36 cellular contexts compared by ENCODE assay signal in the genomic region with DNA sequence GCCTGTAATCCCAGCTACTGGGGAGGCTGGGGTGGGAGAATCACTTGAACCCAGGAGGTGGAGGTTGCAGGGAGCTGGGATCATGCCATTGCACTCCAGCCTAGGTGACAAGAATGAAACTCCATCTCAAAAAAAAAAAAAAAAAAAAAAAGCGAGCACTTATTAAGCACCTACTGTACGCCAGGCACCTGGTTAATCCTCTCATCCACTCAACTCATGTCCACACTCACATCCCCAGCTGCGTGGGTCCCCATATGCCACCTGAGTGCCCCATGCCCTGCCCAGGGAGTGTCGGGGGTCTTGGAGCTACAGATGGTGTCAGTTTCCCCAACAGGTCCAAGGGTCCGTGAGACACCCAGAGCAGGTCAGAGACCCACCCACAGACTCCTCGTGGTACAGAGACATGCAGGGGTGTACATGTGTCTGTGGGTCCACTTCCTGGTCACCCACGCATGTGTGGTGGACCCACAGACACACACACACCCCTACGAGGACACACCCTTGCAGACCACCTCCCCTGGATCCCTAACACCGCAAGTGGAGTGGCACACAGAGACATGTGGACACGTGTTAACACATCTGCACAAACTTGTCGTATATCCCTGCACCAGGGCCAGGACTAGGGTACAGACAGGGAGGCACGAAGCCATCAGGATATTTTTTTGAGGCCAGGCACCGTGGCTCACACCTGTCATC. TPM values are rescaled to one million over a fixed set of nuclear protein-coding genes. Genes with fewer than 3 reads are reported as not detected.
"Had no signal": no experiment of that assay in that cellular context is flagged by ENCODE, and none has a peak within 500 bp of the region (broad histone marks: within the 10 kb centered on the region; RNA-seq: fewer than 3 reads in every experiment).

No MANE protein-coding gene starts in this region.

- H3K27ac ChIP-seq: brain microvascular endothelial cell, KMS-11, PC-9, RWPE1, VCaP had no signal

- H2AFZ ChIP-seq: PC-9 had no signal

- H3K4me3 ChIP-seq: PC-9 had no signal

- H3K4me3 Mint-ChIP-seq: activated B cell treated with CpG ODN at 0.5 μM for 24 hours; activated CD8-positive, alpha-beta T cell treated with anti-CD3 and anti-CD28 coated beads for 36 hours; activated naive CD8-positive, alpha-beta T cell treated with anti-CD3 and anti-CD28 coated beads for 36 hours; activated T-cell treated with anti-CD3 and anti-CD28 coated beads, Interleukin-2, amount 50 U/mL, for 72 hours; activated T-helper 17 cell treated with anti-CD3 and anti-CD28 coated beads, Interleukin-2, amount 50 U/mL, for 72 hours had no signal

- H3K9me3 Mint-ChIP-seq: activated B cell treated with CpG ODN at 0.5 μM for 24 hours; activated CD8-positive, alpha-beta T cell treated with anti-CD3 and anti-CD28 coated beads for 36 hours; activated naive CD8-positive, alpha-beta T cell treated with anti-CD3 and anti-CD28 coated beads for 36 hours; activated T-cell treated with anti-CD3 and anti-CD28 coated beads, Interleukin-2, amount 50 U/mL, for 72 hours; activated T-helper 17 cell treated with anti-CD3 and anti-CD28 coated beads, Interleukin-2, amount 50 U/mL, for 72 hours had no signal

- H3K9ac ChIP-seq: KMS-11 had no signal

- H3K4me2 ChIP-seq: KMS-11, PC-9 had no signal

- H3K27me3 ChIP-seq: brain microvascular endothelial cell had no signal

- H3K4me1 Mint-ChIP-seq: activated B cell treated with CpG ODN at 0.5 μM for 24 hours; activated T-helper 17 cell treated with anti-CD3 and anti-CD28 coated beads, Interleukin-2, amount 50 U/mL, for 72 hours had no signal

- H3K36me3 ChIP-seq: brain microvascular endothelial cell had no signal

- DNase-seq: activated B cell treated with CpG ODN at 0.5 μM for 24 hours; activated CD4-positive, alpha-beta T cell treated with anti-CD3 and anti-CD28 coated beads for 4 hours; activated CD4-positive, alpha-beta T cell treated with anti-CD3 and anti-CD28 coated beads, Interleukin-2, amount 50 U/mL, for 1 hour; activated CD4-positive, CD25-positive, alpha-beta regulatory T cell treated with anti-CD3 and anti-CD28 coated beads, Interleukin-2, amount 50 U/mL, for 72 hours; activated CD8-positive, alpha-beta T cell treated with anti-CD3 and anti-CD28 coated beads for 36 hours; activated effector memory CD4-positive, alpha-beta T cell treated with anti-CD3 and anti-CD28 coated beads, Interleukin-2, amount 50 U/mL, for 16 hours; activated naive CD4-positive, alpha-beta T cell; activated naive CD4-positive, alpha-beta T cell treated with anti-CD3 and anti-CD28 coated beads, Interleukin-2, amount 50 U/mL, for 16 hours; activated naive CD8-positive, alpha-beta T cell treated with anti-CD3 and anti-CD28 coated beads for 36 hours; activated T-cell treated with anti-CD3 and anti-CD28 coated beads, Interleukin-2, amount 50 U/mL, for 1 hour; activated T-cell treated with anti-CD3 and anti-CD28 coated beads, Interleukin-2, amount 50 U/mL, for 72 hours; amniotic stem cell; aorta; brain microvascular endothelial cell; MM.1S; MV-4-11; NCI-H1092; NCI-H1436 treated with DMSO at 0.1 percent for 48 hours; NCI-H1694 treated with DMSO at 0.1 percent for 48 hours; NCI-H2029; NCI-H345; NCI-H524 treated with DMSO at 0.1 percent for 48 hours; PC-9; Right ventricle myocardium superior; SW 1271; T-helper 1 cell; T-helper 2 cell; T-helper 9 cell had no signal

- H3K36me3 Mint-ChIP-seq: activated naive CD8-positive, alpha-beta T cell treated with anti-CD3 and anti-CD28 coated beads for 36 hours had no signal

- H3K27me3 Mint-ChIP-seq: activated B cell treated with CpG ODN at 0.5 μM for 24 hours; activated CD8-positive, alpha-beta T cell treated with anti-CD3 and anti-CD28 coated beads for 36 hours; activated naive CD8-positive, alpha-beta T cell treated with anti-CD3 and anti-CD28 coated beads for 36 hours; activated T-helper 17 cell treated with anti-CD3 and anti-CD28 coated beads, Interleukin-2, amount 50 U/mL, for 72 hours had no signal

- H3K27ac Mint-ChIP-seq: activated B cell treated with CpG ODN at 0.5 μM for 24 hours; activated CD8-positive, alpha-beta T cell treated with anti-CD3 and anti-CD28 coated beads for 36 hours; activated naive CD8-positive, alpha-beta T cell treated with anti-CD3 and anti-CD28 coated beads for 36 hours; activated T-cell treated with anti-CD3 and anti-CD28 coated beads, Interleukin-2, amount 50 U/mL, for 72 hours; activated T-helper 17 cell treated with anti-CD3 and anti-CD28 coated beads, Interleukin-2, amount 50 U/mL, for 72 hours had no signal

- FAIRE-seq: RCC 7860 had no signal

- ATAC-seq: activated CD8-positive, alpha-beta T cell treated with anti-CD3 and anti-CD28 coated beads for 36 hours; activated T-helper 17 cell treated with anti-CD3 and anti-CD28 coated beads, Interleukin-2, amount 50 U/mL, for 72 hours had no signal

RNA-seq across cellular contexts. Expression of gene INSL3, which starts 3.5 kb away (rescaled TPM):
- total RNA-seq: aorta, LHCN-M2, NCI-H460, Right ventricle myocardium superior had no signal
- polyA plus RNA-seq: aorta had no signal

RNA-seq across cellular contexts. Expression of gene B3GNT3, which starts 22.9 kb away (rescaled TPM):
- total RNA-seq: activated B cell treated with CpG ODN at 0.5 μM for 24 hours; activated CD8-positive, alpha-beta memory T cell treated with anti-CD3 and anti-CD28 coated beads for 36 hours; activated naive CD8-positive, alpha-beta T cell treated with anti-CD3 and anti-CD28 coated beads for 36 hours; LHCN-M2; Right ventricle myocardium superior had no signal

RNA-seq across cellular contexts. Expression of gene JAK3, which starts 30.0 kb away (rescaled TPM):
- total RNA-seq: LHCN-M2 had no signal

RNA-seq across cellular contexts. Expression of gene SLC5A5, which starts 53.9 kb away (rescaled TPM):
- total RNA-seq: aorta, LHCN-M2, PC-9, Right ventricle myocardium superior had no signal
